In the genomic region with DNA sequence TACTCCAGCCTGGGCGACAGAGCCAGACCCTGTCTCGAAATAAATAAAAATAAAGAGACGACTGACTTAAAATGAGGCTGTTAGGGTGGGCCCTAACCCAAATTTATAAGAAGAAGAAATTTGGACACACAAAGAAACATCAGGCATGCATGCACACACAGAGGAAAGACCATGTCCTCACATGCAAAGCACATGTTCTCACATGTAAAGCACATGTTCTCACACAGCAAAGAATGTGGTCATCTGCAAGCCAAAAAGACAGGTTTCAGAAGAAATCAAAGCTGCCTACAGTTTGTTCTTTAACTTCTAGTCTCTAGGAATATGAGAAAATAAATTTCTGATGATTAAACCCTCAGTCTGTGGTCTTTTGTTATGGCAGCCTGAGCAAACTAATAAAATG, we compare ENCODE assay signal across 34 cellular contexts.
"Had no signal": no experiment of that assay in that cellular context is flagged by ENCODE, and none has a peak within 500 bp of the region (broad histone marks: within the 10 kb centered on the region; RNA-seq: fewer than 3 reads in every experiment).

No MANE protein-coding gene starts in this region.

- FAIRE-seq: astrocyte, bronchial epithelial cell had no signal

- H3K36me3 ChIP-seq: adrenal gland, ascending aorta, brain microvascular endothelial cell, breast epithelium, cardiac muscle cell had no signal

- H3K4me1 ChIP-seq: adrenal gland, ascending aorta, body of pancreas, breast epithelium had no signal

- H3K27me3 ChIP-seq: adrenal gland, ascending aorta, body of pancreas, brain microvascular endothelial cell, breast epithelium, cardiac muscle cell had no signal

- H3K9me3 ChIP-seq: adrenal gland, ascending aorta, body of pancreas, breast epithelium had no signal

- ATAC-seq: activated naive CD4-positive, alpha-beta T cell treated with anti-CD3 and anti-CD28 coated beads, Interleukin-2, amount 50 U/mL, for 72 hours; activated naive CD8-positive, alpha-beta T cell treated with anti-CD3 and anti-CD28 coated beads, Interleukin-2, amount 50 U/mL, for 24 hours; activated T-cell treated with anti-CD3 and anti-CD28 coated beads, Interleukin-2, amount 50 U/mL, for 4 hours; activated T-cell treated with anti-CD3 and anti-CD28 coated beads, Interleukin-2, amount 50 U/mL, for 72 hours; activated T-helper 17 cell treated with anti-CD3 and anti-CD28 coated beads, Interleukin-2, amount 50 U/mL, for 72 hours; body of pancreas had no signal

- H3K4me3 ChIP-seq: adrenal gland, ascending aorta, body of pancreas, breast epithelium, cardiac muscle cell had no signal

- DNase-seq: activated effector memory CD4-positive, alpha-beta T cell treated with anti-CD3 and anti-CD28 coated beads, Interleukin-2, amount 50 U/mL, for 16 hours; activated effector memory CD4-positive, alpha-beta T cell treated with Interleukin-2 at 50 U/mL for 16 hours; activated gamma-delta T cell; activated gamma-delta T cell treated with Interleukin-2 at 50 U/mL for 16 hours; activated naive CD4-positive, alpha-beta T cell; activated naive CD4-positive, alpha-beta T cell treated with anti-CD3 and anti-CD28 coated beads for 36 hours; activated naive CD4-positive, alpha-beta T cell treated with anti-CD3 and anti-CD28 coated beads, Interleukin-2, amount 10 ng/mL, durations not matched to agents 7 days and 5 days; activated naive CD4-positive, alpha-beta T cell treated with anti-CD3 and anti-CD28 coated beads, Interleukin-2, amount 50 U/mL, for 16 hours; activated naive CD4-positive, alpha-beta T cell treated with Interleukin-2 at 50 U/mL for 16 hours; activated naive CD8-positive, alpha-beta T cell treated with anti-CD3 and anti-CD28 coated beads for 36 hours; activated naive CD8-positive, alpha-beta T cell treated with anti-CD3 and anti-CD28 coated beads, Interleukin-2, amount 10 ng/mL, durations not matched to agents 7 days and 5 days; activated naive CD8-positive, alpha-beta T cell treated with anti-CD3 and anti-CD28 coated beads, Interleukin-2, amount 50 U/mL, for 24 hours; activated T-cell treated with anti-CD3 and anti-CD28 coated beads, Interleukin-2, amount 50 U/mL, for 1 hour; activated T-cell treated with anti-CD3 and anti-CD28 coated beads, Interleukin-2, amount 50 U/mL, for 24 hours; activated T-cell treated with anti-CD3 and anti-CD28 coated beads, Interleukin-2, amount 50 U/mL, for 4 hours; activated T-cell treated with anti-CD3 and anti-CD28 coated beads, Interleukin-2, amount 50 U/mL, for 48 hours; activated T-cell treated with anti-CD3 and anti-CD28 coated beads, Interleukin-2, amount 50 U/mL, for 72 hours; adrenal gland; amniotic stem cell; amygdala; anterior cingulate cortex; aorta; body of pancreas; brain microvascular endothelial cell; caudate nucleus; central memory CD4-positive, alpha-beta T cell; cerebellar nuclear complex had no signal

- H3K27ac ChIP-seq: adrenal gland, ascending aorta, body of pancreas, brain microvascular endothelial cell, breast epithelium, cardiac muscle cell had no signal
